In the genomic region with DNA sequence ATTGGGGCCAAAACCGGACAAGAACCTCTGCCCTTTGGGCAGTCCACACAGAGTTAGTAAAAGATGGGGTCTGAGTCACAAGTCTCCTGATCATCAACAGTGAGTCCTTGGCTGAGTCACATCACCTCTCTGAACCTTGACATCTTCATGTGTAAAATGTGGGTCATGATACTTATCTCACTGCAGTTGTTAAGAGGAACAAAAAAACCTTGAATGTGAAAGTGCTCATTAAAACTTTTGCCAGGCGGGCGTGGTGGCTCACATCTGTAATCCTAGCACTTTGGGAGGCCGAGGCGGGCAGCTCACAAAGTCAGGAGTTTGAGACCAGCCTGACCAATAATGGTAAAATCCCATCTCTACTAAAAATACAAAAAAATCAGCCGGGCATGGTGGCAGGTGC, we compare ENCODE assay signal across 8 cellular contexts. TPM values are rescaled to one million over a fixed set of nuclear protein-coding genes. Genes with fewer than 3 reads are reported as not detected.
A peak's percentile ranks its signal among the peaks of the same experiment; 100 is the strongest.
DNase-seq lines count a peak whose midpoint lies in the region; ATAC-seq and TF ChIP-seq lines count a peak whose summit lies in the region.
"Had no signal": no experiment of that assay in that cellular context is flagged by ENCODE, and none has a peak within 500 bp of the region (broad histone marks: within the 10 kb centered on the region; RNA-seq: fewer than 3 reads in every experiment).

No MANE protein-coding gene starts in this region.

- no peak overlapping the region for H3K9ac ChIP-seq in IMR-90 (ENCODE audit: low read depth, low read length)

- no peak overlapping the region for H3K14ac ChIP-seq in IMR-90 (replicated peaks; ENCODE audit: low read depth, low read length)

- H2BK5ac ChIP-seq in IMR-90 (ENCODE audit: low read depth, low read length, poor library complexity, severe bottlenecking): no peak overlapping the region

- no peak overlapping the region for H4K91ac ChIP-seq in IMR-90 (ENCODE audit: insufficient read depth, low read depth, low read length)

- H3K9me3 ChIP-seq in IMR-90 (ENCODE audit: control insufficient read depth, insufficient read depth, low read length) (no peaks in the 10 kb centered on the region), left lung (no peaks in the 10 kb centered on the region)

- H3K4me1 ChIP-seq in IMR-90 (ENCODE audit: control insufficient read depth, insufficient read depth, low read length) (peaks cover 10% of the 10 kb centered on the region), left lung (peaks cover 0 to 17% of the 10 kb centered on the region in 2 donors)

- H2BK120ac ChIP-seq in IMR-90 (ENCODE audit: low read depth, low read length): no peak overlapping the region

- H3K9me1 ChIP-seq in IMR-90 (ENCODE audit: insufficient read depth, low read length): no peaks in the 10 kb centered on the region; the same call in 1 of the 2 replicates

- H2AFZ ChIP-seq in IMR-90 (replicated peaks; ENCODE audit: low read length, poor library complexity): no peak overlapping the region

- no peak overlapping the region for H4K8ac ChIP-seq in IMR-90 (ENCODE audit: low read depth in 2 of 2, low read length in 2 of 2)

- H3K36me3 ChIP-seq in IMR-90 (ENCODE audit: control insufficient read depth, insufficient read depth, low read length) (no peaks in the 10 kb centered on the region), left lung (no peaks in the 10 kb centered on the region)

- H3K4me1 Mint-ChIP-seq in activated CD4-positive, alpha-beta memory T cell treated with anti-CD3 and anti-CD28 coated beads, Interleukin-2, amount 10 ng/mL, durations not matched to agents 7 days and 5 days: peaks cover 18% of the 10 kb centered on the region
- H3K4me1 Mint-ChIP-seq in neural crest cell (peaks cover 35% of the 10 kb centered on the region), nephron progenitor cell (peaks cover 14% of the 10 kb centered on the region)

- H3K27me3 Mint-ChIP-seq in activated CD4-positive, alpha-beta memory T cell treated with anti-CD3 and anti-CD28 coated beads, Interleukin-2, amount 10 ng/mL, durations not matched to agents 7 days and 5 days: no peaks in the 10 kb centered on the region
- H3K27me3 Mint-ChIP-seq in neural crest cell (ENCODE audit: low read depth) (no peaks in the 10 kb centered on the region), nephron progenitor cell (ENCODE audit: low read depth, poor library complexity) (no peaks in the 10 kb centered on the region)

- H3K4me3 ChIP-seq in IMR-90 (ENCODE audit: insufficient read depth, low read depth, low read length) (no peak overlapping the region), left lung (no peak overlapping the region)

- in situ Hi-C loops in IMR-90 (cut with MboI; ENCODE audit: low sequenced_read_pairs) (no loop called here), GM13977 (cut with MboI; ENCODE audit: low pct_unique_long_range_greater_than_20kb, low sequenced_read_pairs, unreplicated experiment) (no loop called here)

- no peak overlapping the region for H3K4me3 Mint-ChIP-seq in activated CD4-positive, alpha-beta memory T cell treated with anti-CD3 and anti-CD28 coated beads, Interleukin-2, amount 10 ng/mL, durations not matched to agents 7 days and 5 days
- H3K4me3 Mint-ChIP-seq in neural crest cell (no peak overlapping the region), nephron progenitor cell (no peak overlapping the region)
- H3K4me3 Mint-ChIP-seq: H9 had no signal

- BruUV-seq in IMR-90 (replicated peaks; lab: Mats Ljungman, UMichigan): no TSS peak

- H3K27me3 ChIP-seq in IMR-90 (ENCODE audit: control insufficient read depth, insufficient read depth, low read length) (no peaks in the 10 kb centered on the region), left lung (no peaks in the 10 kb centered on the region)

- H3K56ac ChIP-seq in IMR-90 (ENCODE audit: extremely low read depth, insufficient read depth, low read length): no peak overlapping the region

- H3K4ac ChIP-seq in IMR-90 (ENCODE audit: low read depth, low read length): no peak overlapping the region

- no peak overlapping the region for H3K18ac ChIP-seq in IMR-90 (ENCODE audit: low read depth, low read length)

- no peak for TF ChIP-seq RAD21 in IMR-90 (IDR thresholded peaks at IDR 0.05; ENCODE audit: low read length)

- no CpG with 5 or more reads among the region's 6 CpGs for WGBS in IMR-90 (ENCODE audit: extremely low coverage in 2 of 2, insufficient read length in 1 of 2), 2 experiments

- no peaks in the 10 kb centered on the region for H3K9me3 Mint-ChIP-seq in activated CD4-positive, alpha-beta memory T cell treated with anti-CD3 and anti-CD28 coated beads, Interleukin-2, amount 10 ng/mL, durations not matched to agents 7 days and 5 days
- H3K9me3 Mint-ChIP-seq in neural crest cell (no peaks in the 10 kb centered on the region), nephron progenitor cell (no peaks in the 10 kb centered on the region)
- H3K9me3 Mint-ChIP-seq: H9 had no signal

- no peak overlapping the region for H2AK9ac ChIP-seq in IMR-90 (replicated peaks; ENCODE audit: low read depth, low read length, poor library complexity)

- H3K36me3 Mint-ChIP-seq in activated CD4-positive, alpha-beta memory T cell treated with anti-CD3 and anti-CD28 coated beads, Interleukin-2, amount 10 ng/mL, durations not matched to agents 7 days and 5 days (ENCODE audit: low read depth): no peaks in the 10 kb centered on the region
- H3K36me3 Mint-ChIP-seq in neural crest cell (ENCODE audit: low read depth) (no peaks in the 10 kb centered on the region), nephron progenitor cell (ENCODE audit: low read depth) (no peaks in the 10 kb centered on the region)

- H2BK15ac ChIP-seq in IMR-90 (ENCODE audit: low read depth, low read length): no peak overlapping the region

- peak; percentile 86 for DNase-seq in IMR-90
- DNase-seq in activated CD4-positive, alpha-beta memory T cell treated with anti-CD3 and anti-CD28 coated beads, Interleukin-2, amount 10 ng/mL, durations not matched to agents 7 days and 5 days: no peak
- DNase-seq in neural crest cell (ENCODE audit: low read depth, low spot score): no peak
- DNase-seq in left lung: no peak
- no peak for DNase-seq in nephron progenitor cell
- DNase-seq in GM13977 (ENCODE audit: low spot score): no peak
- DNase-seq: activated CD8-positive, alpha-beta memory T cell treated with anti-CD3 and anti-CD28 coated beads for 24 hours; H9 had no signal

- POLR2A ChIA-PET in IMR-90 (lab: Charles Lee; ENCODE audit: unreplicated experiment): interaction anchor here (0.7 kb wide), 1 partner anchor 95 kb away, joined by 3 read pairs; no protein-coding TSS in a partner anchor
- POLR2A ChIA-PET in activated CD4-positive, alpha-beta memory T cell treated with anti-CD3 and anti-CD28 coated beads, Interleukin-2, amount 10 ng/mL, durations not matched to agents 7 days and 5 days (lab: Charles Lee): interaction anchor here (0.8 kb wide), 1 partner anchor 53 kb away, joined by 3 read pairs; no protein-coding TSS in a partner anchor

- intact Hi-C loops in IMR-90 (cut with micrococcal nuclease): no loop called here
- intact Hi-C loops in left lung (cut with DNase I): no loop called here

- H3K27ac Mint-ChIP-seq in activated CD4-positive, alpha-beta memory T cell treated with anti-CD3 and anti-CD28 coated beads, Interleukin-2, amount 10 ng/mL, durations not matched to agents 7 days and 5 days: peak overlapping the region; percentile 33
- H3K27ac Mint-ChIP-seq in neural crest cell (ENCODE audit: unreplicated experiment) (peak overlapping the region; percentile 35), nephron progenitor cell (no peak overlapping the region)
- H3K27ac Mint-ChIP-seq: H9 had no signal

- dilution Hi-C loops in IMR-90 (cut with HindIII; ENCODE audit: low sequenced_read_pairs, unreplicated experiment): no loop called here

- H3K4me2 ChIP-seq in IMR-90 (ENCODE audit: low read depth, low read length): no peak overlapping the region

- no peak for TF ChIP-seq CTCF in IMR-90 (conservative IDR thresholded peaks at IDR 0.05; ENCODE audit: low read depth, low read length)
- TF ChIP-seq CTCF in neural crest cell (conservative IDR thresholded peaks at IDR 0.05): no peak
- no peak for TF ChIP-seq CTCF in left lung (IDR thresholded peaks at IDR 0.05)
- no peak for TF ChIP-seq CTCF in nephron progenitor cell (IDR thresholded peaks at IDR 0.05)
- no peak for TF ChIP-seq CTCF in GM13977 (IDR thresholded peaks at IDR 0.05; ENCODE audit: extremely low read depth, insufficient read depth, missing control alignments)

- H2BK20ac ChIP-seq in IMR-90 (ENCODE audit: low read depth, low read length): no peak overlapping the region

- H3K79me1 ChIP-seq in IMR-90 (ENCODE audit: low read depth in 1 of 2, low read length in 2 of 2): peaks cover 0 to 8% of the 10 kb centered on the region in 2 experiments; a peak in 2 of 4 replicates

- no peak overlapping the region for H3K23ac ChIP-seq in IMR-90 (ENCODE audit: low read depth, low read length)

- CTCF ChIA-PET in IMR-90 (lab: Yijun Ruan, JAX): interaction anchor here (1.0 kb wide), 1 partner anchor 25 kb away, joined by 3 read pairs; no protein-coding TSS in a partner anchor
- CTCF ChIA-PET in activated CD4-positive, alpha-beta memory T cell treated with anti-CD3 and anti-CD28 coated beads, Interleukin-2, amount 10 ng/mL, durations not matched to agents 7 days and 5 days (lab: Charles Lee): interaction anchor here (0.6 to 3.3 kb wide), 4 partner anchors 21 to 347 kb away, joined by 3 to 18 read pairs (median 4); no protein-coding TSS in a partner anchor

- H3K27ac ChIP-seq in IMR-90 (ENCODE audit: insufficient read depth, low read length): no peak overlapping the region
- no peak overlapping the region for H3K27ac ChIP-seq in left lung

- H2AK5ac ChIP-seq in IMR-90 (ENCODE audit: low read depth, low read length): no peak overlapping the region

- ATAC-seq in IMR-90 (ENCODE audit: low read depth) (peak; percentile 48), left lung (no peak)

- no peaks in the 10 kb centered on the region for H4K20me1 ChIP-seq in IMR-90 (ENCODE audit: insufficient read depth, low read length)

- no peak for TF ChIP-seq POLR2A in IMR-90 (IDR thresholded peaks at IDR 0.05; ENCODE audit: low read depth, low read length)

- no peak overlapping the region for H4K5ac ChIP-seq in IMR-90 (ENCODE audit: low read depth, low read length)

RNA-seq across cellular contexts. Expression of a gene that starts 15.7 kb away (rescaled TPM):
- total RNA-seq in IMR-90 (2012; rRNA removed) (201 and 226 TPM in 2 replicates), neural crest cell (5.3 and 7.1 TPM in 2 replicates), left lung (100 to 1,000 TPM; 118 to 145 TPM)
- 515 and 543 TPM in 2 replicates for polyA plus RNA-seq in IMR-90 (2012; rRNA removed)
- 348 and 533 TPM in 2 replicates for polyA plus RNA-seq in IMR-90 (2012; cell fraction: cytosol; rRNA removed)
- polyA plus RNA-seq in IMR-90 (2012; cell fraction: nucleus; rRNA removed; ENCODE audit: low replicate concordance): 129 and 138 TPM in 2 replicates
- total RNA-seq in activated CD4-positive, alpha-beta memory T cell treated with anti-CD3 and anti-CD28 coated beads, Interleukin-2, amount 10 ng/mL, durations not matched to agents 7 days and 5 days: not detected

RNA-seq across cellular contexts. Expression of a gene that starts 18.9 kb away (rescaled TPM):
- total RNA-seq in IMR-90 (2012; rRNA removed) (not detected in 2 replicates), neural crest cell (not detected in 2 replicates), left lung (100 to 1,000 TPM in 1 of 2 donors, 10 to 100 TPM in 1; 100.0 to 152 TPM)
- 0.10 and 0.14 TPM in 2 replicates for polyA plus RNA-seq in IMR-90 (2012; rRNA removed)
- 0.13 and 0.16 TPM in 2 replicates for polyA plus RNA-seq in IMR-90 (2012; cell fraction: cytosol; rRNA removed)
- 0.22 and 0.63 TPM in 2 replicates for polyA plus RNA-seq in IMR-90 (2012; cell fraction: nucleus; rRNA removed; ENCODE audit: low replicate concordance)
- total RNA-seq in activated CD4-positive, alpha-beta memory T cell treated with anti-CD3 and anti-CD28 coated beads, Interleukin-2, amount 10 ng/mL, durations not matched to agents 7 days and 5 days: not detected

RNA-seq across cellular contexts. Expression of a gene that starts 30.1 kb away (rescaled TPM):
- total RNA-seq in IMR-90 (2012; rRNA removed): 122 and 225 TPM in 2 replicates
- polyA plus RNA-seq in IMR-90 (2012; rRNA removed): 468 and 529 TPM in 2 replicates
- polyA plus RNA-seq in IMR-90 (2012; cell fraction: cytosol; rRNA removed): 242 and 504 TPM in 2 replicates
- 112 and 221 TPM in 2 replicates for polyA plus RNA-seq in IMR-90 (2012; cell fraction: nucleus; rRNA removed; ENCODE audit: low replicate concordance)
- total RNA-seq in activated CD4-positive, alpha-beta memory T cell treated with anti-CD3 and anti-CD28 coated beads, Interleukin-2, amount 10 ng/mL, durations not matched to agents 7 days and 5 days: 1 to 10 TPM; 6.1 TPM
- total RNA-seq in neural crest cell: 30.2 and 33.7 TPM in 2 replicates
- 10 to 100 TPM; 75.1 to 80.0 TPM for total RNA-seq in left lung

RNA-seq across cellular contexts. Expression of a gene that starts 31.0 kb away (rescaled TPM):
- total RNA-seq in IMR-90 (2012; rRNA removed) (0.18 TPM in 1 of 2 replicates, not detected in the other), neural crest cell (not detected in 2 replicates), left lung (1 to 10 TPM in 1 of 2 donors, under 1 TPM in 1; 0.93 to 2.3 TPM)
- 0.29 and 0.59 TPM in 2 replicates for polyA plus RNA-seq in IMR-90 (2012; rRNA removed)
- 1.1 and 1.2 TPM in 2 replicates for polyA plus RNA-seq in IMR-90 (2012; cell fraction: cytosol; rRNA removed)
- 0.14 and 0.48 TPM in 2 replicates for polyA plus RNA-seq in IMR-90 (2012; cell fraction: nucleus; rRNA removed; ENCODE audit: low replicate concordance)
- total RNA-seq in activated CD4-positive, alpha-beta memory T cell treated with anti-CD3 and anti-CD28 coated beads, Interleukin-2, amount 10 ng/mL, durations not matched to agents 7 days and 5 days: not detected
- total RNA-seq: H9 had no signal

RNA-seq across cellular contexts. Expression of a gene that starts 31.6 kb away (rescaled TPM):
- total RNA-seq in IMR-90 (2012; rRNA removed): 3.6 and 4.4 TPM in 2 replicates
- polyA plus RNA-seq in IMR-90 (2012; rRNA removed): 7.9 and 9.5 TPM in 2 replicates
- 6.2 and 11.3 TPM in 2 replicates for polyA plus RNA-seq in IMR-90 (2012; cell fraction: cytosol; rRNA removed)
- polyA plus RNA-seq in IMR-90 (2012; cell fraction: nucleus; rRNA removed; ENCODE audit: low replicate concordance): 5.1 TPM in 2 replicates
- total RNA-seq in activated CD4-positive, alpha-beta memory T cell treated with anti-CD3 and anti-CD28 coated beads, Interleukin-2, amount 10 ng/mL, durations not matched to agents 7 days and 5 days: 1 to 10 TPM in 1 of 2 experiments, under 1 TPM in 1; 0.85 to 1.2 TPM
- not detected in 2 replicates for total RNA-seq in neural crest cell
- 10 to 100 TPM in 1 of 2 donors, 1 to 10 TPM in 1; 7.1 to 25.9 TPM for total RNA-seq in left lung

Comparison
In these comparisons a context has a peak if more than half of its experiments do, and no peak if none do; other contexts are left out.
1. RNA of a gene that starts 15.7 kb away (total RNA-seq): 201 to 226 TPM in IMR-90 and 118 to 145 TPM in left lung; 5.3 to 7.1 TPM in neural crest cell and not detected in activated CD4-positive, alpha-beta memory T cell treated with anti-CD3 and anti-CD28 coated beads, Interleukin-2, amount 10 ng/mL, durations not matched to agents 7 days and 5 days; every median in the first group is over 10 times any median in the second.
2. RNA of a gene that starts 18.9 kb away (total RNA-seq): 100.0 to 152 TPM in left lung; not detected in activated CD4-positive, alpha-beta memory T cell treated with anti-CD3 and anti-CD28 coated beads, Interleukin-2, amount 10 ng/mL, durations not matched to agents 7 days and 5 days, not detected in IMR-90 and not detected in neural crest cell; every median in the first group is over 10 times any median in the second.